ENCODE assay signal across 8 cellular contexts in the genomic region with DNA sequence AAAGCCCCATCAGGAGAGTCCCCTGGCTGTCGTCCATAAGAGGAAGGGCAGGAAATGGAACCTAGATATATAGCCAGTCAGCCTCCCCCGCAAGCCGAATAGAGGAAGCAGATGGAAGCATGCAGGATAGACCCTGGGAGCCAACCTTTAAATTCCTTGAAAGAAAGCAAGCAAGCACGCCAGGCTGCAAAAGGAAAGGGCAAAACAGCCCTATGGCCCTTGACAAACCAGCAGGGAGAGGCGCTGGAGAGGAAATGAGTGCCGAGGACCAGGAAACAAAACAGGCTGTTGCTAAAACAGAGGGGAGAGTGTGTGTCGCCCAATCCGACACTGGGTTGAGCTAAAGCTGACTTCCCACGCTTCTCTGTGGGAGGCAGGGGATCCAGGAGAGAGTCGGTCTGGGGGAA.
A peak's percentile ranks its signal among the peaks of the same experiment; 100 is the strongest.
DNase-seq lines count a peak whose midpoint lies in the region; ATAC-seq and TF ChIP-seq lines count a peak whose summit lies in the region.

No MANE protein-coding gene starts in this region.

- H3K36me3 ChIP-seq in GM23248 (ENCODE audit: low read depth) (no peaks in the 10 kb centered on the region), heart right ventricle (no peaks in the 10 kb centered on the region), sigmoid colon (no peaks in the 10 kb centered on the region)

- H3K9me3 Mint-ChIP-seq in T-cell = peaks cover 0 to 7% (median 0%) of the 10 kb centered on the region in 3 donors
- no peaks in the 10 kb centered on the region for H3K9me3 Mint-ChIP-seq in activated naive CD4-positive, alpha-beta T cell treated with anti-CD3 and anti-CD28 coated beads for 36 hours

- TF ChIP-seq POLR2A in sigmoid colon (IDR thresholded peaks at IDR 0.05) = no peak

- H3K4me1 ChIP-seq in GM23248 (ENCODE audit: insufficient read depth) = no peaks in the 10 kb centered on the region
- H3K4me1 ChIP-seq in heart right ventricle = peaks cover 0 to 18% (median 9%) of the 10 kb centered on the region in 9 donors
- peaks cover 0 to 9% (median 0%) of the 10 kb centered on the region in 4 donors for H3K4me1 ChIP-seq in sigmoid colon

- WGBS in GM23248 (ENCODE audit: low coverage in 1 of 2, low lambda C conversion rate in 2 of 2, missing lambda C conversion rate in 2 of 2), 2 experiments = 14 to 22% methylated on average over 10 of the region's 10 CpGs
- 8% methylated on average over 10 of the region's 10 CpGs for WGBS in heart right ventricle, 2 donors
- WGBS in sigmoid colon, 2 donors = 11 to 41% methylated on average over 10 of the region's 10 CpGs

- H3K9me2 ChIP-seq in GM23248 (ENCODE audit: insufficient read depth) = no peaks in the 10 kb centered on the region

- no peak overlapping the region for H3K27ac Mint-ChIP-seq in T-cell
- no peak overlapping the region for H3K27ac Mint-ChIP-seq in activated naive CD4-positive, alpha-beta T cell treated with anti-CD3 and anti-CD28 coated beads for 36 hours

- no peaks in the 10 kb centered on the region for H3K79me2 ChIP-seq in GM23248 (ENCODE audit: insufficient read depth)

- no peak overlapping the region; the same call in 1 of the 2 replicates for H2AFZ ChIP-seq in GM23248

- in situ Hi-C loops in GM23248 (cut with MboI) (no loop called here), GM13976 (cut with MboI; ENCODE audit: low sequenced_read_pairs, unreplicated experiment) (no loop called here)

- H3K4me3 Mint-ChIP-seq in T-cell = peak overlapping the region in 2 of 3 donors; percentile 30 to 68
- no peak overlapping the region for H3K4me3 Mint-ChIP-seq in activated naive CD4-positive, alpha-beta T cell treated with anti-CD3 and anti-CD28 coated beads for 36 hours

- POLR2A ChIA-PET in T-cell (lab: Charles Lee) = no interaction called here

- no peaks in the 10 kb centered on the region for H4K20me1 ChIP-seq in GM23248 (ENCODE audit: insufficient read depth)

- CTCF ChIA-PET in T-cell (lab: Charles Lee) = no interaction called here
- CTCF ChIA-PET in activated naive CD4-positive, alpha-beta T cell treated with anti-CD3 and anti-CD28 coated beads for 36 hours (lab: Charles Lee) = no interaction called here

- no peak overlapping the region for H3K9ac ChIP-seq in GM23248

- H3K36me3 Mint-ChIP-seq in T-cell = no peaks in the 10 kb centered on the region
- no peaks in the 10 kb centered on the region for H3K36me3 Mint-ChIP-seq in activated naive CD4-positive, alpha-beta T cell treated with anti-CD3 and anti-CD28 coated beads for 36 hours (ENCODE audit: low read depth)

- peaks cover 16 to 19% of the 10 kb centered on the region in 2 donors for H3K27me3 Mint-ChIP-seq in T-cell
- H3K27me3 Mint-ChIP-seq in activated naive CD4-positive, alpha-beta T cell treated with anti-CD3 and anti-CD28 coated beads for 36 hours (ENCODE audit: low read depth) = peaks cover 28% of the 10 kb centered on the region

- ATAC-seq in T-cell (replicated peaks in 1 of 4) (no peak), heart right ventricle (peak; percentile 64 to 84 (median 72)), HG03108 (IDR thresholded peaks at IDR 0.05; ENCODE audit: unreplicated experiment) (no peak)

- no peak for TF ChIP-seq CTCF in heart right ventricle (IDR thresholded peaks at IDR 0.05)
- no peak for TF ChIP-seq CTCF in sigmoid colon (IDR thresholded peaks at IDR 0.05)
- no peak for TF ChIP-seq CTCF in GM13976 (IDR thresholded peaks at IDR 0.05; ENCODE audit: borderline replicate concordance, control extremely low read depth, extremely low read depth, insufficient read depth, missing control alignments)

- no peak for TF ChIP-seq EP300 in sigmoid colon (IDR thresholded peaks at IDR 0.05)

- no peak overlapping the region for H3K27ac ChIP-seq in GM23248
- peak overlapping the region in 5 of 10 donors; percentile 5 to 19 (median 14) for H3K27ac ChIP-seq in heart right ventricle
- H3K27ac ChIP-seq in sigmoid colon = peak overlapping the region in 3 of 4 donors; percentile 14 to 37 (median 20)

- H3K4me3 ChIP-seq in GM23248 = peak overlapping the region; percentile 36; the same call in 1 of the 2 replicates
- H3K4me3 ChIP-seq in heart right ventricle = peak overlapping the region in 8 of 10 donors; percentile 2 to 43 (median 39)
- peak overlapping the region in 3 of 4 donors; percentile 17 to 21 (median 17) for H3K4me3 ChIP-seq in sigmoid colon

- no peaks in the 10 kb centered on the region; the same call in 1 of the 2 replicates for H3K27me3 ChIP-seq in GM23248 (replicated peaks; ENCODE audit: insufficient read depth)
- H3K27me3 ChIP-seq in heart right ventricle = no peaks in the 10 kb centered on the region
- H3K27me3 ChIP-seq in sigmoid colon = no peaks in the 10 kb centered on the region

- no peaks in the 10 kb centered on the region for H3K9me3 ChIP-seq in GM23248 (ENCODE audit: low read depth)
- no peaks in the 10 kb centered on the region for H3K9me3 ChIP-seq in heart right ventricle
- H3K9me3 ChIP-seq in sigmoid colon = no peaks in the 10 kb centered on the region

- peaks cover 7 to 15% (median 12%) of the 10 kb centered on the region in 3 donors for H3K4me1 Mint-ChIP-seq in T-cell
- H3K4me1 Mint-ChIP-seq in activated naive CD4-positive, alpha-beta T cell treated with anti-CD3 and anti-CD28 coated beads for 36 hours (ENCODE audit: low read depth) = peaks cover 5% of the 10 kb centered on the region

- intact Hi-C loops in heart right ventricle (cut with DNase I) = no loop called here
- intact Hi-C loops in sigmoid colon (cut with DNase I) = no loop called here
- intact Hi-C loops in activated naive CD4-positive, alpha-beta T cell treated with anti-CD3 and anti-CD28 coated beads for 36 hours (cut with micrococcal nuclease) = no loop called here

- no peak overlapping the region for H3K4me2 ChIP-seq in GM23248 (ENCODE audit: unreplicated experiment)

- peak; percentile 12 for DNase-seq in GM23248
- no peak for DNase-seq in T-cell
- DNase-seq in heart right ventricle = peak; percentile 9 to 56
- DNase-seq in sigmoid colon = no peak
- DNase-seq in HuH-7.5 (ENCODE audit: low spot score) = no peak
- DNase-seq in activated naive CD4-positive, alpha-beta T cell treated with anti-CD3 and anti-CD28 coated beads for 36 hours = no peak
- no peak for DNase-seq in GM13976 (ENCODE audit: low spot score)

- no peaks in the 10 kb centered on the region for H3F3A ChIP-seq in GM23248 (ENCODE audit: insufficient read depth)

Comparison
In these comparisons a context has a peak if more than half of its experiments do, and no peak if none do; other contexts are left out.
1. DNase-seq: peak in GM23248 (single experiment) and heart right ventricle (2 of 2); none in T-cell (0 of 34), sigmoid colon (single experiment), HuH-7.5 (single experiment), activated naive CD4-positive, alpha-beta T cell treated with anti-CD3 and anti-CD28 coated beads for 36 hours (single experiment) and GM13976 (single experiment).
2. ATAC-seq: peak in heart right ventricle (8 of 8); none in T-cell (0 of 4) and HG03108 (single experiment).
3. Peak in every context shown above with its lines, with median percentiles within 50 percentile points of each other: H3K4me3 ChIP-seq.